19 cellular contexts compared by ENCODE assay signal in genomic region chr5:31236339-31236738, GRCh38. TPM values are rescaled to one million over a fixed set of nuclear protein-coding genes. Genes with fewer than 3 reads are reported as not detected.
DNase-seq lines count a peak whose midpoint lies in the region; FAIRE-seq and TF ChIP-seq lines count a peak whose summit lies in the region.
"Had no signal": no experiment of that assay in that cellular context is flagged by ENCODE, and none has a peak within 500 bp of the region (broad histone marks: within the 10 kb centered on the region; RNA-seq: fewer than 3 reads in every experiment).

No MANE protein-coding gene starts in this region.

- peaks cover 5% of the 10 kb centered on the region for H3K36me3 Mint-ChIP-seq in chondrocyte (ENCODE audit: low read depth)
- H3K36me3 Mint-ChIP-seq in osteocyte (ENCODE audit: unreplicated experiment): peaks cover 62% of the 10 kb centered on the region
- H3K36me3 Mint-ChIP-seq: CD4-positive, CD25-positive, alpha-beta regulatory T cell; CD8-positive, alpha-beta T cell had no signal

- peaks cover 35% of the 10 kb centered on the region for H3K4me1 Mint-ChIP-seq in chondrocyte (ENCODE audit: low read depth)
- peaks cover 86% of the 10 kb centered on the region for H3K4me1 Mint-ChIP-seq in osteocyte (ENCODE audit: unreplicated experiment)
- H3K4me1 Mint-ChIP-seq: CD4-positive, CD25-positive, alpha-beta regulatory T cell had no signal

- no peak for DNase-seq in GM18507 (ENCODE audit: extremely low spot score, insufficient read length, low read depth)
- DNase-seq in HTR-8/SVneo (ENCODE audit: insufficient read length, low spot score): no peak
- no peak for DNase-seq in chondrocyte (ENCODE audit: low spot score)
- no peak for DNase-seq in osteocyte (ENCODE audit: extremely low spot score, unreplicated experiment)
- DNase-seq in BE2C: no peak
- DNase-seq in retina: no peak
- DNase-seq: Caco-2; CD4-positive, CD25-positive, alpha-beta regulatory T cell; CD8-positive, alpha-beta T cell; DMS153; DND-41; GOT3; HFFc6 had no signal

- H3K4me3 ChIP-seq in BE2C (ENCODE audit: low read depth, low read length): no peak overlapping the region
- H3K4me3 ChIP-seq: BLaER1, HAP-1 had no signal

- FAIRE-seq in GM18507 (lab: Jason Lieb, UNC) (peak; percentile 12), HTR-8/SVneo (lab: Jason Lieb, UNC) (peak; percentile 38)
- FAIRE-seq: G401.6, GM12892, H54 had no signal

- no peaks in the 10 kb centered on the region for H3K27me3 ChIP-seq in BE2C
- H3K27me3 ChIP-seq: BLaER1 had no signal

- no peaks in the 10 kb centered on the region for H3K9me3 ChIP-seq in BE2C
- H3K9me3 ChIP-seq: BLaER1, Caco-2, HAP-1 had no signal

- no peaks in the 10 kb centered on the region for H3K36me3 ChIP-seq in BE2C
- H3K36me3 ChIP-seq: BLaER1 had no signal

- TF ChIP-seq CTCF in chondrocyte (IDR thresholded peaks at IDR 0.05) (no peak), osteocyte (IDR thresholded peaks at IDR 0.05) (no peak), BE2C (IDR thresholded peaks at IDR 0.05; ENCODE audit: low read depth, low read length) (no peak)

- H3K27me3 Mint-ChIP-seq in chondrocyte (ENCODE audit: low read depth) (no peaks in the 10 kb centered on the region), osteocyte (ENCODE audit: unreplicated experiment) (no peaks in the 10 kb centered on the region)
- H3K27me3 Mint-ChIP-seq: CD4-positive, CD25-positive, alpha-beta regulatory T cell had no signal

- H3K4me3 Mint-ChIP-seq in chondrocyte (ENCODE audit: unreplicated experiment) (no peak overlapping the region), osteocyte (ENCODE audit: unreplicated experiment) (no peak overlapping the region)
- H3K4me3 Mint-ChIP-seq: CD4-positive, CD25-positive, alpha-beta regulatory T cell; CD8-positive, alpha-beta T cell; HFFc6 had no signal

- no peaks in the 10 kb centered on the region; the same call in 1 of the 2 replicates for H3K4me1 ChIP-seq in BE2C

- H3K27ac Mint-ChIP-seq in chondrocyte (ENCODE audit: unreplicated experiment) (peak overlapping the region; percentile 45), osteocyte (ENCODE audit: unreplicated experiment) (peak overlapping the region; percentile 61)
- H3K27ac Mint-ChIP-seq: CD4-positive, CD25-positive, alpha-beta regulatory T cell; CD8-positive, alpha-beta T cell; HFFc6 had no signal

- H3K9me3 Mint-ChIP-seq in chondrocyte (ENCODE audit: low read depth) (no peaks in the 10 kb centered on the region), osteocyte (ENCODE audit: unreplicated experiment) (no peaks in the 10 kb centered on the region)
- H3K9me3 Mint-ChIP-seq: HFFc6 had no signal

RNA-seq across cellular contexts. Expression of gene CDH6, which starts 42.9 kb away (rescaled TPM):
- total RNA-seq in chondrocyte: 50.7 to 104 TPM (median 55.5 TPM) in 3 replicates
- 791 and 792 TPM in 2 replicates for total RNA-seq in osteocyte
- not detected for polyA plus RNA-seq in BE2C (2012; ENCODE audit: insufficient read depth, insufficient read length, low read depth)
- total RNA-seq: A172; CD4-positive, CD25-positive, alpha-beta regulatory T cell; CD8-positive, alpha-beta T cell had no signal
- polyA plus RNA-seq: CD4-positive, CD25-positive, alpha-beta regulatory T cell had no signal
